9 cellular contexts compared by ENCODE assay signal in genomic region chr5:181207960-181208253, GRCh38. TPM values are rescaled to one million over a fixed set of nuclear protein-coding genes. Genes with fewer than 3 reads are reported as not detected.
DNase-seq lines count a peak whose midpoint lies in the region; ATAC-seq, FAIRE-seq and TF ChIP-seq lines count a peak whose summit lies in the region.
"Had no signal": no experiment of that assay in that cellular context is flagged by ENCODE, and none has a peak within 500 bp of the region (broad histone marks: within the 10 kb centered on the region; RNA-seq: fewer than 3 reads in every experiment).

No MANE protein-coding gene starts in this region.

- intact Hi-C loops in CD4-positive, alpha-beta memory T cell (cut with micrococcal nuclease), result loop anchor here (1.0 kb wide), 2 partner anchors 10 to 14 kb away; no protein-coding TSS in a partner anchor
- intact Hi-C loops in IMR-90 (cut with micrococcal nuclease), result loop anchor here (1.0 kb wide), 4 partner anchors 10 to 35 kb away; partner anchors contain the start of gene RACK1
- intact Hi-C loops in ascending aorta (cut with DNase I), result loop anchor here (10.0 kb wide), 1 partner anchor 853 kb away; the partner anchor contains the start of gene GFPT2
- intact Hi-C loops in body of pancreas (cut with DNase I), result no loop called here
- intact Hi-C loops in pancreas (cut with DNase I), result no loop called here

- TF ChIP-seq POLR2A in IMR-90 (IDR thresholded peaks at IDR 0.05; ENCODE audit: low read depth, low read length) (no peak), body of pancreas (IDR thresholded peaks at IDR 0.05) (no peak)

- H2AK9ac ChIP-seq in IMR-90 (replicated peaks; ENCODE audit: low read depth, low read length, poor library complexity), result no peak overlapping the region

- H2AK5ac ChIP-seq in IMR-90 (ENCODE audit: low read depth, low read length), result no peak overlapping the region

- H3K9ac ChIP-seq in IMR-90 (ENCODE audit: low read depth, low read length) (no peak overlapping the region), neural cell (ENCODE audit: low read length) (no peak overlapping the region)

- H4K20me1 ChIP-seq in IMR-90 (ENCODE audit: insufficient read depth, low read length), result no peaks in the 10 kb centered on the region
- no peaks in the 10 kb centered on the region for H4K20me1 ChIP-seq in neural cell (ENCODE audit: insufficient read depth)

- dilution Hi-C loops in IMR-90 (cut with HindIII; ENCODE audit: low sequenced_read_pairs, unreplicated experiment), result no loop called here

- no peak overlapping the region for H4K8ac ChIP-seq in IMR-90 (ENCODE audit: low read depth in 2 of 2, low read length in 2 of 2)

- no peaks in the 10 kb centered on the region for H3K79me2 ChIP-seq in neural cell (replicated peaks; ENCODE audit: insufficient read depth, low read length)

- no peak overlapping the region for H4K5ac ChIP-seq in IMR-90 (ENCODE audit: low read depth, low read length)

- H3K4ac ChIP-seq in IMR-90 (ENCODE audit: low read depth, low read length), result no peak overlapping the region

- FAIRE-seq in pancreas (lab: Jason Lieb, UNC), result no peak

- no peak overlapping the region for H4K91ac ChIP-seq in IMR-90 (ENCODE audit: insufficient read depth, low read depth, low read length)

- H3K23ac ChIP-seq in IMR-90 (ENCODE audit: low read depth, low read length), result no peak overlapping the region

- ATAC-seq in IMR-90 (ENCODE audit: low read depth) (no peak), body of pancreas (no peak), pancreas (no peak), HG02763 (IDR thresholded peaks at IDR 0.05; ENCODE audit: unreplicated experiment) (no peak)

- H3K9me3 ChIP-seq in CD4-positive, alpha-beta memory T cell (ENCODE audit: control insufficient read depth in 1 of 2, low read length in 2 of 2), result no peaks in the 10 kb centered on the region
- H3K9me3 ChIP-seq in IMR-90 (ENCODE audit: control insufficient read depth, insufficient read depth, low read length), result no peaks in the 10 kb centered on the region
- H3K9me3 ChIP-seq in ascending aorta, result no peaks in the 10 kb centered on the region
- H3K9me3 ChIP-seq in neural cell (ENCODE audit: low read length), result no peaks in the 10 kb centered on the region
- H3K9me3 ChIP-seq in body of pancreas, result peaks cover 0 to 4% (median 0%) of the 10 kb centered on the region in 3 donors
- no peaks in the 10 kb centered on the region for H3K9me3 ChIP-seq in pancreas

- TF ChIP-seq CTCF in IMR-90 (conservative IDR thresholded peaks at IDR 0.05; ENCODE audit: low read depth, low read length) (no peak), ascending aorta (IDR thresholded peaks at IDR 0.05) (no peak), neural cell (IDR thresholded peaks at IDR 0.05; ENCODE audit: poor library complexity, severe bottlenecking) (no peak), body of pancreas (IDR thresholded peaks at IDR 0.05) (no peak), pancreas (IDR thresholded peaks at IDR 0.05) (no peak)

- CTCF ChIA-PET in CD4-positive, alpha-beta memory T cell (lab: Charles Lee; ENCODE audit: partially characterized antibody), result interaction anchor here (1.4 to 7.8 kb wide), 10 partner anchors 9 to 54 kb away, joined by 3 to 100 read pairs (median 7); partner anchors contain the start of genes RACK1, TRIM41 and TRIM52
- CTCF ChIA-PET in IMR-90 (lab: Yijun Ruan, JAX), result interaction anchor here (0.8 to 1.3 kb wide), 2 partner anchors 17 to 19 kb away, joined by 4 to 10 read pairs; no protein-coding TSS in a partner anchor

- H3K27ac ChIP-seq in CD4-positive, alpha-beta memory T cell (ENCODE audit: low read depth, low read length), result peak overlapping the region; percentile 67
- H3K27ac ChIP-seq in IMR-90 (ENCODE audit: insufficient read depth, low read length), result no peak overlapping the region
- peak overlapping the region; percentile 87 to 88 for H3K27ac ChIP-seq in ascending aorta
- H3K27ac ChIP-seq in neural cell (ENCODE audit: low read length), result no peak overlapping the region
- H3K27ac ChIP-seq in body of pancreas, result peak overlapping the region in 2 of 4 donors; percentile 39 to 85
- H3K27ac ChIP-seq in pancreas, result peak overlapping the region in 2 of 4 donors; percentile 57 to 64

- peaks cover 0 to 17% of the 10 kb centered on the region in 2 donors for H3K36me3 Mint-ChIP-seq in CD4-positive, alpha-beta memory T cell

- no peak for TF ChIP-seq RAD21 in IMR-90 (IDR thresholded peaks at IDR 0.05; ENCODE audit: low read length)
- TF ChIP-seq RAD21 in neural cell (conservative IDR thresholded peaks at IDR 0.05), result no peak

- H3K56ac ChIP-seq in IMR-90 (ENCODE audit: extremely low read depth, insufficient read depth, low read length), result no peak overlapping the region

- no peaks in the 10 kb centered on the region for H3K9me2 ChIP-seq in neural cell (ENCODE audit: insufficient read depth, low read length)

- H3K27me3 ChIP-seq in CD4-positive, alpha-beta memory T cell (ENCODE audit: insufficient read depth, low read length), result no peaks in the 10 kb centered on the region
- no peaks in the 10 kb centered on the region; the same call in none of the 2 replicates for H3K27me3 ChIP-seq in IMR-90 (ENCODE audit: control insufficient read depth, insufficient read depth, low read length)
- H3K27me3 ChIP-seq in ascending aorta, result no peaks in the 10 kb centered on the region
- peaks cover 33% of the 10 kb centered on the region for H3K27me3 ChIP-seq in neural cell (ENCODE audit: insufficient read depth, low read depth, low read length)
- H3K27me3 ChIP-seq in body of pancreas, result no peaks in the 10 kb centered on the region
- no peaks in the 10 kb centered on the region for H3K27me3 ChIP-seq in pancreas

- H3K4me3 Mint-ChIP-seq in CD4-positive, alpha-beta memory T cell, result peak overlapping the region; percentile 88 to 97 (median 92)

- H3K27ac Mint-ChIP-seq in CD4-positive, alpha-beta memory T cell, result peak overlapping the region; percentile 91 to 100 (median 98)

- DNase-seq in CD4-positive, alpha-beta memory T cell, result no peak
- DNase-seq in IMR-90 (no peak), ascending aorta (ENCODE audit: low spot score in 2 of 2) (no peak), ACHN (no peak), body of pancreas (no peak), pancreas (no peak)
- DNase-seq: NCI-H2171 had no signal

- no peak overlapping the region for H3K14ac ChIP-seq in IMR-90 (replicated peaks; ENCODE audit: low read depth, low read length)

- no CpG with 5 or more reads among the region's 3 CpGs for WGBS in IMR-90 (ENCODE audit: extremely low coverage in 2 of 2, insufficient read length in 1 of 2), 2 experiments
- WGBS in body of pancreas, 2 donors, result 41 to 44% methylated on average over 3 of the region's 3 CpGs
- WGBS in pancreas, 2 donors, result 35 to 36% methylated on average over 3 of the region's 3 CpGs

- H3K4me2 ChIP-seq in IMR-90 (ENCODE audit: low read depth, low read length), result peak overlapping the region; percentile 15; the same call in 1 of the 2 replicates
- no peak overlapping the region for H3K4me2 ChIP-seq in neural cell (ENCODE audit: low read length)

- POLR2A ChIA-PET in CD4-positive, alpha-beta memory T cell (lab: Charles Lee; ENCODE audit: partially characterized antibody), result interaction anchor here (0.8 to 8.9 kb wide), 8 partner anchors 9 to 404 kb away, joined by 3 to 412 read pairs (median 48); partner anchors contain the start of genes RACK1, TRIM41 and TRIM52
- POLR2A ChIA-PET in IMR-90 (lab: Charles Lee; ENCODE audit: unreplicated experiment), result interaction anchor here (0.6 to 1.0 kb wide), 2 partner anchors 16 to 916 kb away, joined by 3 read pairs; partner anchors contain the start of gene TRIM41

- no peaks in the 10 kb centered on the region for H3K36me3 ChIP-seq in CD4-positive, alpha-beta memory T cell (ENCODE audit: insufficient read depth, low read length)
- H3K36me3 ChIP-seq in IMR-90 (ENCODE audit: control insufficient read depth, insufficient read depth, low read length) (no peaks in the 10 kb centered on the region), ascending aorta (no peaks in the 10 kb centered on the region), neural cell (ENCODE audit: insufficient read depth, low read length) (no peaks in the 10 kb centered on the region), body of pancreas (replicated peaks in 1 of 2; ENCODE audit: insufficient read depth in 1 of 2, low read depth in 2 of 2) (no peaks in the 10 kb centered on the region), pancreas (no peaks in the 10 kb centered on the region)

- in situ Hi-C loops in IMR-90 (cut with MboI; ENCODE audit: low sequenced_read_pairs) (no loop called here), ACHN (cut with HindIII; ENCODE audit: low pct_ligation_motif_present, low pct_unique_long_range_greater_than_20kb, low sequenced_read_pairs) (no loop called here)

- no peak overlapping the region for H2BK5ac ChIP-seq in IMR-90 (ENCODE audit: low read depth, low read length, poor library complexity, severe bottlenecking)

- no peaks in the 10 kb centered on the region for H3K79me1 ChIP-seq in IMR-90 (ENCODE audit: low read depth in 1 of 2, low read length in 2 of 2)

- BruUV-seq in IMR-90 (replicated peaks; lab: Mats Ljungman, UMichigan), result no TSS peak

- peaks cover 24 to 47% (median 32%) of the 10 kb centered on the region in 4 donors for H3K4me1 Mint-ChIP-seq in CD4-positive, alpha-beta memory T cell

- H3K9me3 Mint-ChIP-seq in CD4-positive, alpha-beta memory T cell, result peaks cover 0 to 21% (median 3%) of the 10 kb centered on the region in 8 donors

- H3K27me3 Mint-ChIP-seq in CD4-positive, alpha-beta memory T cell, result peaks cover 7 to 10% of the 10 kb centered on the region in 2 donors

- H3K18ac ChIP-seq in IMR-90 (ENCODE audit: low read depth, low read length), result no peak overlapping the region

- peaks cover 31% of the 10 kb centered on the region for H3K4me1 ChIP-seq in CD4-positive, alpha-beta memory T cell (ENCODE audit: insufficient read depth, low read length)
- H3K4me1 ChIP-seq in IMR-90 (ENCODE audit: control insufficient read depth, insufficient read depth, low read length), result peaks cover 4% of the 10 kb centered on the region; the same call in 1 of the 2 replicates
- H3K4me1 ChIP-seq in ascending aorta, result peaks cover 4 to 13% of the 10 kb centered on the region in 2 donors
- H3K4me1 ChIP-seq in body of pancreas, result peaks cover 42% of the 10 kb centered on the region
- peaks cover 0 to 8% (median 0%) of the 10 kb centered on the region in 3 donors for H3K4me1 ChIP-seq in pancreas

- no peak overlapping the region for H2BK20ac ChIP-seq in IMR-90 (ENCODE audit: low read depth, low read length)

- H3K9me1 ChIP-seq in IMR-90 (ENCODE audit: insufficient read depth, low read length), result 0 out of 2 replicates have a peak, but pooled peaks cover 6% of the 10 kb centered on the region

- peak overlapping the region in 1 of 2 donors; percentile 71 for H3K4me3 ChIP-seq in CD4-positive, alpha-beta memory T cell (ENCODE audit: low read length in 2 of 2)
- H3K4me3 ChIP-seq in IMR-90 (ENCODE audit: insufficient read depth, low read depth, low read length) (no peak overlapping the region), ascending aorta (peak overlapping the region; percentile 53 to 72), neural cell (ENCODE audit: low read length) (peak overlapping the region; percentile 77), body of pancreas (no peak overlapping the region), pancreas (no peak overlapping the region)

- peaks cover 6% of the 10 kb centered on the region for H3F3A ChIP-seq in neural cell (ENCODE audit: insufficient read depth, low read length, poor library complexity, severe bottlenecking)

- no peak overlapping the region for H2AFZ ChIP-seq in IMR-90 (replicated peaks; ENCODE audit: low read length, poor library complexity)
- no peak overlapping the region for H2AFZ ChIP-seq in neural cell (ENCODE audit: low read depth, low read length)

- H2BK15ac ChIP-seq in IMR-90 (ENCODE audit: low read depth, low read length), result no peak overlapping the region

- no peak for TF ChIP-seq EP300 in neural cell (conservative IDR thresholded peaks at IDR 0.05; ENCODE audit: poor library complexity, severe bottlenecking)

- no peak overlapping the region for H2BK120ac ChIP-seq in IMR-90 (ENCODE audit: low read depth, low read length)

RNA-seq across cellular contexts. Expression of gene TRIM7, which starts 2.9 kb away (rescaled TPM):
- 1 to 10 TPM; 3.3 to 4.2 TPM for total RNA-seq in CD4-positive, alpha-beta memory T cell
- polyA plus RNA-seq in CD4-positive, alpha-beta memory T cell, result under 1 TPM; 0.63 to 0.69 TPM
- total RNA-seq in IMR-90 (2012; rRNA removed), result 0.54 and 0.83 TPM in 2 replicates
- polyA plus RNA-seq in IMR-90 (2012; rRNA removed), result 1.0 and 1.3 TPM in 2 replicates
- polyA plus RNA-seq in IMR-90 (2012; cell fraction: cytosol; rRNA removed), result 1.6 and 1.8 TPM in 2 replicates
- polyA plus RNA-seq in IMR-90 (2012; cell fraction: nucleus; rRNA removed; ENCODE audit: low replicate concordance), result 0.76 and 1.6 TPM in 2 replicates
- total RNA-seq in ascending aorta, result 6.1 TPM
- polyA plus RNA-seq in neural cell, result 1.4 and 2.1 TPM in 2 replicates
- polyA minus RNA-seq in neural cell, result 0.93 TPM in 1 of 2 replicates, not detected in the other
- total RNA-seq in body of pancreas, result 10 to 100 TPM; 11.5 to 17.9 TPM
- total RNA-seq in pancreas, result 10 to 100 TPM in 1 of 6 donors, 1 to 10 TPM in 5; 1.9 to 11.1 (median 3.9) TPM
- polyA plus RNA-seq in pancreas, result 1 to 10 TPM; 2.4 to 3.0 TPM

RNA-seq across cellular contexts. Expression of gene TRIM41, which starts 15.2 kb away (rescaled TPM):
- total RNA-seq in CD4-positive, alpha-beta memory T cell, result 10 to 100 TPM; 39.9 to 40.7 TPM
- polyA plus RNA-seq in CD4-positive, alpha-beta memory T cell, result 1 to 10 TPM; 1.7 to 2.0 TPM
- total RNA-seq in IMR-90 (2012; rRNA removed) (5.9 and 6.9 TPM in 2 replicates), ascending aorta (105 TPM), body of pancreas (10 to 100 TPM; 12.5 to 15.2 TPM), pancreas (10 to 100 TPM; 11.4 to 22.1 (median 12.1) TPM)
- polyA plus RNA-seq in IMR-90 (2012; rRNA removed) (15.7 and 16.9 TPM in 2 replicates), neural cell (32.1 and 37.7 TPM in 2 replicates), pancreas (10 to 100 TPM; 17.3 to 28.7 TPM)
- 9.6 and 12.6 TPM in 2 replicates for polyA plus RNA-seq in IMR-90 (2012; cell fraction: cytosol; rRNA removed)
- polyA plus RNA-seq in IMR-90 (2012; cell fraction: nucleus; rRNA removed; ENCODE audit: low replicate concordance), result 63.1 and 67.0 TPM in 2 replicates
- polyA minus RNA-seq in neural cell, result 25.5 and 33.1 TPM in 2 replicates

RNA-seq across cellular contexts. Expression of gene RACK1, which starts 35.8 kb away (rescaled TPM):
- 1,000 to 10,000 TPM; 1,956 to 2,001 TPM for total RNA-seq in CD4-positive, alpha-beta memory T cell
- polyA plus RNA-seq in CD4-positive, alpha-beta memory T cell, result 1,000 to 10,000 TPM; 2,065 to 2,145 TPM
- total RNA-seq in IMR-90 (2012; rRNA removed) (5,432 and 9,350 TPM in 2 replicates), ascending aorta (2,870 TPM), body of pancreas (1,000 to 10,000 TPM; 1,136 to 1,977 TPM), pancreas (1,000 to 10,000 TPM in 5 of 6 donors, 100 to 1,000 TPM in 1; 974 to 1,629 (median 1,266) TPM)
- polyA plus RNA-seq in IMR-90 (2012; rRNA removed) (4,263 and 4,589 TPM in 2 replicates), neural cell (2,178 and 2,281 TPM in 2 replicates), pancreas (1,000 to 10,000 TPM; 1,162 to 1,304 TPM)
- 5,168 and 5,845 TPM in 2 replicates for polyA plus RNA-seq in IMR-90 (2012; cell fraction: cytosol; rRNA removed)
- polyA plus RNA-seq in IMR-90 (2012; cell fraction: nucleus; rRNA removed; ENCODE audit: low replicate concordance), result 1,327 and 2,272 TPM in 2 replicates
- polyA minus RNA-seq in neural cell, result 1,575 and 1,611 TPM in 2 replicates

RNA-seq across cellular contexts. Expression of gene TRIM52, which starts 53.0 kb away (rescaled TPM):
- total RNA-seq in CD4-positive, alpha-beta memory T cell, result 10 to 100 TPM; 73.0 to 76.8 TPM
- 10 to 100 TPM; 19.4 to 47.2 TPM for polyA plus RNA-seq in CD4-positive, alpha-beta memory T cell
- total RNA-seq in IMR-90 (2012; rRNA removed) (2.3 and 3.9 TPM in 2 replicates), ascending aorta (21.2 TPM), body of pancreas (10 to 100 TPM; 16.9 to 26.0 TPM), pancreas (10 to 100 TPM in 1 of 6 donors, 1 to 10 TPM in 5; 5.6 to 10.4 (median 7.4) TPM)
- polyA plus RNA-seq in IMR-90 (2012; rRNA removed) (6.1 and 6.9 TPM in 2 replicates), neural cell (42.0 and 47.7 TPM in 2 replicates), pancreas (10 to 100 TPM; 12.8 to 18.1 TPM)
- 1.4 and 1.9 TPM in 2 replicates for polyA plus RNA-seq in IMR-90 (2012; cell fraction: cytosol; rRNA removed)
- polyA plus RNA-seq in IMR-90 (2012; cell fraction: nucleus; rRNA removed; ENCODE audit: low replicate concordance), result 11.0 and 27.8 TPM in 2 replicates
- polyA minus RNA-seq in neural cell, result 20.0 and 21.6 TPM in 2 replicates

Comparison
In these comparisons a context has a peak if more than half of its experiments do, and no peak if none do; other contexts are left out.
1. H3K27ac ChIP-seq: peak in CD4-positive, alpha-beta memory T cell (single experiment) and ascending aorta (2 of 2); none in IMR-90 (single experiment) and neural cell (single experiment).
2. H3K4me3 ChIP-seq: peak in ascending aorta (2 of 2) and neural cell (single experiment); none in IMR-90 (single experiment), body of pancreas (0 of 2) and pancreas (0 of 4).
3. intact Hi-C loops: an anchor here in CD4-positive, alpha-beta memory T cell (1.0 kb wide), IMR-90 (1.0 kb wide) and ascending aorta (10.0 kb wide); none called in body of pancreas and pancreas.